ENCODE assay signal across 16 cellular contexts in the genomic region with DNA sequence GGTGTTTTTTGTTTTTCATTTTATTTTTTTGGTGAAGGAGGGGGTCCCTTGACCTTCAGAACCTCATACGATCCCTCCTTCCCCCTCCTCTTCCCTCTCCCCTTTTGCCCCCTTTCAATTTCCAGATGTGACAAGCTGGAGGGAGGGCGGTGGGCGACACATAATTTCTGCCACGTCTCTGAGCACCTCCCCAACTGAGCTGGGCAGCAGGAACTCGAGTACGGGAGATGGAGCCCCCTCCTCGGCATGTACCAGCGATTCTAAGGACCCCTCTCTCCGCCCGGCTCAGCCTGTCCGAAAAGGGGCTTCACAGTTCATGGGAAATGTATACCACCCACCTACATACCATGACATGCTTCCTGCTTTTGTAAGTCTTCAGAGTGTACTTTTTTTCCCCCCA. TPM values are rescaled to one million over a fixed set of nuclear protein-coding genes. Genes with fewer than 3 reads are reported as not detected.
DNase-seq lines count a peak whose midpoint lies in the region; ATAC-seq and TF ChIP-seq lines count a peak whose summit lies in the region.
"Had no signal": no experiment of that assay in that cellular context is flagged by ENCODE, and none has a peak within 500 bp of the region (broad histone marks: within the 10 kb centered on the region; RNA-seq: fewer than 3 reads in every experiment).

No MANE protein-coding gene starts in this region.

- peaks cover 97% of the 10 kb centered on the region for H3K79me2 ChIP-seq in neural progenitor cell (ENCODE audit: low read depth)

- H3K36me3 Mint-ChIP-seq in natural killer cell treated with Interleukin-12 subunit alpha and Interleukin-12 subunit beta and Interleukin-15 and Interleukin-18, amount 100 ng/mL, for 72 hours, result peaks cover 14% of the 10 kb centered on the region
- H3K36me3 Mint-ChIP-seq in natural killer cell (peaks cover 21% of the 10 kb centered on the region), neural progenitor cell (peaks cover 61% of the 10 kb centered on the region)
- H3K36me3 Mint-ChIP-seq in activated T-helper 2 cell treated with anti-CD3 and anti-CD28 coated beads, Interferon-gamma antibody, Interleukin-2, Interleukin-4, amounts not matched to agents 10 μg/mL and 5 μg/mL and 100 μg/mL, durations not matched to agents 14 hours and 24 hours and 36 hours (ENCODE audit: low read depth), result peaks cover 83% of the 10 kb centered on the region

- intact Hi-C loops in natural killer cell (cut with micrococcal nuclease), result no loop called here
- intact Hi-C loops in activated T-helper 2 cell treated with anti-CD3 and anti-CD28 coated beads, Interferon-gamma antibody, Interleukin-2, Interleukin-4, amounts not matched to agents 10 μg/mL and 5 μg/mL and 100 μg/mL, durations not matched to agents 14 hours and 24 hours and 36 hours (cut with micrococcal nuclease), result no loop called here

- DNase-seq in natural killer cell treated with Interleukin-12 subunit alpha and Interleukin-12 subunit beta and Interleukin-15 and Interleukin-18, amount 100 ng/mL, for 72 hours (ENCODE audit: low spot score), result peak; percentile 41
- no peak for DNase-seq in natural killer cell
- DNase-seq in neural progenitor cell (ENCODE audit: low spot score), result no peak
- DNase-seq in hepatic stellate cell (ENCODE audit: low spot score), result no peak
- DNase-seq in activated T-helper 2 cell treated with anti-CD3 and anti-CD28 coated beads, Interferon-gamma antibody, Interleukin-2, Interleukin-4, amounts not matched to agents 10 μg/mL and 5 μg/mL and 100 μg/mL, durations not matched to agents 14 hours and 24 hours and 36 hours (ENCODE audit: low spot score), result no peak
- DNase-seq: DMS153, EL, HCEC 1CT, NCI-H1417 treated with DMSO at 0.1 percent for 48 hours, NCI-H2029 treated with DMSO at 0.1 percent for 48 hours, NCI-H510A, Right ventricle myocardium superior had no signal

- peak overlapping the region in 1 of 2 donors; percentile 35 for H3K27ac Mint-ChIP-seq in natural killer cell treated with Interleukin-12 subunit alpha and Interleukin-12 subunit beta and Interleukin-15 and Interleukin-18, amount 100 ng/mL, for 72 hours
- H3K27ac Mint-ChIP-seq in natural killer cell (peak overlapping the region in 1 of 2 donors; percentile 31), neural progenitor cell (no peak overlapping the region)
- no peak overlapping the region for H3K27ac Mint-ChIP-seq in activated T-helper 2 cell treated with anti-CD3 and anti-CD28 coated beads, Interferon-gamma antibody, Interleukin-2, Interleukin-4, amounts not matched to agents 10 μg/mL and 5 μg/mL and 100 μg/mL, durations not matched to agents 14 hours and 24 hours and 36 hours

- H3K4me1 Mint-ChIP-seq in natural killer cell treated with Interleukin-12 subunit alpha and Interleukin-12 subunit beta and Interleukin-15 and Interleukin-18, amount 100 ng/mL, for 72 hours (ENCODE audit: low read depth in 2 of 2), result peaks cover 14 to 17% of the 10 kb centered on the region in 2 donors
- peaks cover 12 to 25% of the 10 kb centered on the region in 2 donors for H3K4me1 Mint-ChIP-seq in natural killer cell
- H3K4me1 Mint-ChIP-seq in neural progenitor cell, result no peaks in the 10 kb centered on the region
- H3K4me1 Mint-ChIP-seq in activated T-helper 2 cell treated with anti-CD3 and anti-CD28 coated beads, Interferon-gamma antibody, Interleukin-2, Interleukin-4, amounts not matched to agents 10 μg/mL and 5 μg/mL and 100 μg/mL, durations not matched to agents 14 hours and 24 hours and 36 hours (ENCODE audit: low read depth), result peaks cover 16% of the 10 kb centered on the region

- H3K27ac ChIP-seq in cingulate gyrus (ENCODE audit: low read depth, low read length), result peak overlapping the region; percentile 23
- H3K27ac ChIP-seq in neural progenitor cell, result peak overlapping the region; percentile 29
- H3K27ac ChIP-seq: BLaER1 had no signal

- H3K4me3 ChIP-seq in neural progenitor cell, result no peak overlapping the region
- H3K4me3 ChIP-seq: BLaER1 had no signal

- no peak overlapping the region for H2AFZ ChIP-seq in neural progenitor cell (replicated peaks)

- ATAC-seq in natural killer cell treated with Interleukin-12 subunit alpha and Interleukin-12 subunit beta and Interleukin-15 and Interleukin-18, amount 100 ng/mL, for 72 hours, result no peak
- no peak for ATAC-seq in natural killer cell
- no peak for ATAC-seq in GM18870 (IDR thresholded peaks at IDR 0.05; ENCODE audit: unreplicated experiment)
- ATAC-seq: Panc1 had no signal

- H3K4me2 ChIP-seq in neural progenitor cell, result no peak overlapping the region
- H3K4me2 ChIP-seq: BLaER1 had no signal

- TF ChIP-seq CTCF in natural killer cell (IDR thresholded peaks at IDR 0.05), result no peak
- TF ChIP-seq CTCF in neural progenitor cell (IDR thresholded peaks at IDR 0.05), result no peak

- H3K4me1 ChIP-seq in neural progenitor cell, result peaks cover 17% of the 10 kb centered on the region

- no peak overlapping the region for H3K9ac ChIP-seq in neural progenitor cell

- H3K9me3 Mint-ChIP-seq in natural killer cell treated with Interleukin-12 subunit alpha and Interleukin-12 subunit beta and Interleukin-15 and Interleukin-18, amount 100 ng/mL, for 72 hours, result no peaks in the 10 kb centered on the region
- H3K9me3 Mint-ChIP-seq in natural killer cell (no peaks in the 10 kb centered on the region), neural progenitor cell (no peaks in the 10 kb centered on the region)
- H3K9me3 Mint-ChIP-seq in activated T-helper 2 cell treated with anti-CD3 and anti-CD28 coated beads, Interferon-gamma antibody, Interleukin-2, Interleukin-4, amounts not matched to agents 10 μg/mL and 5 μg/mL and 100 μg/mL, durations not matched to agents 14 hours and 24 hours and 36 hours, result no peaks in the 10 kb centered on the region

- H3F3A ChIP-seq in neural progenitor cell (ENCODE audit: low read depth), result peaks cover 68% of the 10 kb centered on the region

- no peaks in the 10 kb centered on the region for H3K27me3 Mint-ChIP-seq in natural killer cell treated with Interleukin-12 subunit alpha and Interleukin-12 subunit beta and Interleukin-15 and Interleukin-18, amount 100 ng/mL, for 72 hours
- no peaks in the 10 kb centered on the region for H3K27me3 Mint-ChIP-seq in natural killer cell (ENCODE audit: low read depth in 2 of 2)
- H3K27me3 Mint-ChIP-seq in neural progenitor cell (ENCODE audit: insufficient read depth, low read depth), result peaks cover 3% of the 10 kb centered on the region
- no peaks in the 10 kb centered on the region for H3K27me3 Mint-ChIP-seq in activated T-helper 2 cell treated with anti-CD3 and anti-CD28 coated beads, Interferon-gamma antibody, Interleukin-2, Interleukin-4, amounts not matched to agents 10 μg/mL and 5 μg/mL and 100 μg/mL, durations not matched to agents 14 hours and 24 hours and 36 hours (ENCODE audit: low read depth)

- peaks cover 19% of the 10 kb centered on the region for H3K36me3 ChIP-seq in neural progenitor cell

- no peaks in the 10 kb centered on the region for H3K9me3 ChIP-seq in neural progenitor cell (ENCODE audit: low read depth)
- H3K9me3 ChIP-seq: BLaER1 had no signal

- H3K27me3 ChIP-seq in neural progenitor cell, result no peaks in the 10 kb centered on the region
- H3K27me3 ChIP-seq: BLaER1 had no signal

- no peak overlapping the region for H3K4me3 Mint-ChIP-seq in natural killer cell treated with Interleukin-12 subunit alpha and Interleukin-12 subunit beta and Interleukin-15 and Interleukin-18, amount 100 ng/mL, for 72 hours
- H3K4me3 Mint-ChIP-seq in natural killer cell, result no peak overlapping the region
- no peak overlapping the region for H3K4me3 Mint-ChIP-seq in neural progenitor cell
- no peak overlapping the region for H3K4me3 Mint-ChIP-seq in activated T-helper 2 cell treated with anti-CD3 and anti-CD28 coated beads, Interferon-gamma antibody, Interleukin-2, Interleukin-4, amounts not matched to agents 10 μg/mL and 5 μg/mL and 100 μg/mL, durations not matched to agents 14 hours and 24 hours and 36 hours (ENCODE audit: low read depth)

- H4K20me1 ChIP-seq in neural progenitor cell (ENCODE audit: low read depth), result peaks cover 90% of the 10 kb centered on the region

RNA-seq across cellular contexts. Expression of a gene that starts 52.4 kb away (rescaled TPM):
- total RNA-seq in natural killer cell treated with Interleukin-12 subunit alpha and Interleukin-12 subunit beta and Interleukin-15 and Interleukin-18, amount 100 ng/mL, for 72 hours, result 100 to 1,000 TPM; 122 to 246 TPM
- total RNA-seq in natural killer cell (100 to 1,000 TPM; 249 to 275 (median 274) TPM), neural progenitor cell (ENCODE audit: low replicate concordance) (139 and 148 TPM in 2 replicates)
- 150 and 174 TPM in 2 replicates for total RNA-seq in activated T-helper 2 cell treated with anti-CD3 and anti-CD28 coated beads, Interferon-gamma antibody, Interleukin-2, Interleukin-4, amounts not matched to agents 10 μg/mL and 5 μg/mL and 100 μg/mL, durations not matched to agents 14 hours and 24 hours and 36 hours

RNA-seq across cellular contexts. Expression of a gene that starts 56.4 kb away (rescaled TPM):
- total RNA-seq in natural killer cell treated with Interleukin-12 subunit alpha and Interleukin-12 subunit beta and Interleukin-15 and Interleukin-18, amount 100 ng/mL, for 72 hours, result 10 to 100 TPM; 30.5 to 53.4 TPM
- total RNA-seq in natural killer cell (10 to 100 TPM; 35.5 to 38.8 (median 36.3) TPM), neural progenitor cell (ENCODE audit: low replicate concordance) (31.1 and 48.0 TPM in 2 replicates)
- total RNA-seq in activated T-helper 2 cell treated with anti-CD3 and anti-CD28 coated beads, Interferon-gamma antibody, Interleukin-2, Interleukin-4, amounts not matched to agents 10 μg/mL and 5 μg/mL and 100 μg/mL, durations not matched to agents 14 hours and 24 hours and 36 hours, result 44.5 and 46.9 TPM in 2 replicates
